8 cellular contexts compared by ENCODE assay signal in the genomic region with DNA sequence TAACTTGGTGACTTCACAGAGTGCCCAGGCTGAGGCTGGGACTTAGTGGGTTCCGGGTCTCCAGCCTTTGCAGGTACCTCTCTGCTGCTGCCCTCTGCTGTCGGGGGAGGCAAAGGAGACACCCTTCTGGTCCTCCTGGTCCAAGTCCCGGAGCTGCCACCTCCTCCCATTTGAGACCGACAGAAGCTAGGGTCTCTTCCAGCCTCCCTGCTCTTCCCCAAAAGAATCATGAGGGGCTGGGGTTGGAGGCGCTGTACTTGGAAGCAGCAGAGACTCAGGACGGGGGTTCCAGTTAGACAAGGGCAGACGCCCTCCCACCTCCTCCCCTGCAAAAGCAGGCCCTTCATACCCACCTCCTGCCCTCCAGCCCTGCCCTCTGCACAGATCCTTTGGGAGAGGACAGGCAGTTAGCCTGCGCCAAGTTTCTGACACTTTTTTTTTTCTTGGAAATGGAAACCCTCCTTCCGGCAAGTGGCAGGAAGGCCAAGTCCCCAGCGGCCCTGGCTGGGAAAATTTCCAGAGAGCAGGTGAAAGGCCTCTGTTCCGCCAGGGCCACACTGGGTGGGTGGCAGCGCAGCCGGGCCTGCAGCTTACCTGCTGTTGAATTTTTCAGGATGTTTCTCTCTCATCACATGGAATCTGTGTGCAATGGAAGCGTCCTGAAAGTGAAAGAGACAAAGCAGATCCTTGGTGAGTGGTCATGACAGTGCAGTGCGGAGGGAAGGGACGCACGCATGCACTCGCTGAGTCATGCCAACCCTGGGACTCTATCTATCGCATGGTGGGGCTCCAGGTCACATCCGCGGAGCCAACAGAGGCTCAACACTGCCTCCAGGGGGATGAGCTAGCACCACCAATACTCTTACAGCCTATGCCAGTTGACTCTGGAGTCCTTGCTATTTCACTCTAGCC.
DNase-seq lines count a peak whose midpoint lies in the region; ATAC-seq and TF ChIP-seq lines count a peak whose summit lies in the region.

No MANE protein-coding gene starts in this region.

- intact Hi-C loops in right cardiac atrium (cut with DNase I), result loop anchor here in 2 of 4 donors (5.0 to 10.0 kb wide), 2 partner anchors 257 to 260 kb away; no protein-coding TSS in a partner anchor

- H3K36me3 ChIP-seq in Peyer's patch, result no peaks in the 10 kb centered on the region
- no peaks in the 10 kb centered on the region for H3K36me3 ChIP-seq in adipocyte (ENCODE audit: control insufficient read depth, insufficient read depth, low read length, severe bottlenecking)

- H3K4me3 ChIP-seq in Peyer's patch, result peak overlapping the region in 3 of 4 donors; percentile 14 to 46 (median 44)
- peak overlapping the region; percentile 53 for H3K4me3 ChIP-seq in adipocyte (ENCODE audit: low read length)
- peak overlapping the region; percentile 6 for H3K4me3 ChIP-seq in right cardiac atrium (ENCODE audit: low read length)

- no peak for TF ChIP-seq POLR2A in Peyer's patch (IDR thresholded peaks at IDR 0.05)

- H3K4me1 ChIP-seq in Peyer's patch (peaks cover 0 to 11% (median 0%) of the 10 kb centered on the region in 4 donors), adipocyte (ENCODE audit: control insufficient read depth, insufficient read depth, low read length) (peaks cover 16% of the 10 kb centered on the region), right cardiac atrium (ENCODE audit: control insufficient read depth, insufficient read depth, low read length) (peaks cover 2% of the 10 kb centered on the region)

- ATAC-seq in GM19463 (IDR thresholded peaks at IDR 0.05; ENCODE audit: unreplicated experiment) (peak; percentile 71), HG03520 (IDR thresholded peaks at IDR 0.05; ENCODE audit: unreplicated experiment) (peak; percentile 93), right cardiac atrium (peak; percentile 95 to 98)

- TF ChIP-seq CTCF in Peyer's patch (IDR thresholded peaks at IDR 0.05), result peak in 5 of 6 experiments; percentile 14 to 62 (median 50)

- peak overlapping the region; percentile 52 for H3K9ac ChIP-seq in adipocyte (ENCODE audit: low read length)

- H3K9me3 ChIP-seq in Peyer's patch (no peaks in the 10 kb centered on the region), adipocyte (ENCODE audit: control insufficient read depth, low read length) (no peaks in the 10 kb centered on the region), right cardiac atrium (ENCODE audit: control insufficient read depth, low read length) (no peaks in the 10 kb centered on the region)

- peak; percentile 78 for DNase-seq in DMS153 (lab: John Stamatoyannopoulos, UW)
- DNase-seq in Peyer's patch, result peak; percentile 58 to 87 (median 80)
- peak; percentile 35 for DNase-seq in adipocyte (ENCODE audit: low read depth)
- DNase-seq in right cardiac atrium, result peak; percentile 72 to 85 (median 85)
- DNase-seq in retina, result peak; percentile 44
- no peak for DNase-seq in NCI-H2171 (lab: John Stamatoyannopoulos, UW)

- H3K27me3 ChIP-seq in Peyer's patch (no peaks in the 10 kb centered on the region), adipocyte (replicated peaks; ENCODE audit: control insufficient read depth, insufficient read depth, low read length) (no peaks in the 10 kb centered on the region), right cardiac atrium (ENCODE audit: control insufficient read depth, insufficient read depth) (no peaks in the 10 kb centered on the region)

- 10% methylated on average over 21 of the region's 21 CpGs for WGBS in right cardiac atrium

- H3K27ac ChIP-seq in Peyer's patch (peak overlapping the region in 3 of 4 donors; percentile 5 to 53 (median 47)), right cardiac atrium (ENCODE audit: low read length) (peak overlapping the region; percentile 23)
